ENCODE assay signal across 8 cellular contexts in genomic region chr14:99793213-99794155, GRCh38. TPM values are rescaled to one million over a fixed set of nuclear protein-coding genes. Genes with fewer than 3 reads are reported as not detected.
DNase-seq lines count a peak whose midpoint lies in the region; ATAC-seq, FAIRE-seq and TF ChIP-seq lines count a peak whose summit lies in the region.

A gene with protein sequence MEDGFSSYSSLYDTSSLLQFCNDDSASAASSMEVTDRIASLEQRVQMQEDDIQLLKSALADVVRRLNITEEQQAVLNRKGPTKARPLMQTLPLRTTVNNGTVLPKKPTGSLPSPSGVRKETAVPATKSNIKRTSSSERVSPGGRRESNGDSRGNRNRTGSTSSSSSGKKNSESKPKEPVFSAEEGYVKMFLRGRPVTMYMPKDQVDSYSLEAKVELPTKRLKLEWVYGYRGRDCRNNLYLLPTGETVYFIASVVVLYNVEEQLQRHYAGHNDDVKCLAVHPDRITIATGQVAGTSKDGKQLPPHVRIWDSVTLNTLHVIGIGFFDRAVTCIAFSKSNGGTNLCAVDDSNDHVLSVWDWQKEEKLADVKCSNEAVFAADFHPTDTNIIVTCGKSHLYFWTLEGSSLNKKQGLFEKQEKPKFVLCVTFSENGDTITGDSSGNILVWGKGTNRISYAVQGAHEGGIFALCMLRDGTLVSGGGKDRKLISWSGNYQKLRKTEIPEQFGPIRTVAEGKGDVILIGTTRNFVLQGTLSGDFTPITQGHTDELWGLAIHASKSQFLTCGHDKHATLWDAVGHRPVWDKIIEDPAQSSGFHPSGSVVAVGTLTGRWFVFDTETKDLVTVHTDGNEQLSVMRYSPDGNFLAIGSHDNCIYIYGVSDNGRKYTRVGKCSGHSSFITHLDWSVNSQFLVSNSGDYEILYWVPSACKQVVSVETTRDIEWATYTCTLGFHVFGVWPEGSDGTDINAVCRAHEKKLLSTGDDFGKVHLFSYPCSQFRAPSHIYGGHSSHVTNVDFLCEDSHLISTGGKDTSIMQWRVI (plus strand): TSS chr14:99793413. CDS start chr14:99793477, 64 bp downstream.

- no peaks in the 10 kb centered on the region for H3K9me3 ChIP-seq in A549
- H3K9me3 ChIP-seq in lung (ENCODE audit: control insufficient read depth in 2 of 2, insufficient read depth in 1 of 2, low read length in 1 of 2): no peaks in the 10 kb centered on the region

- POLR2A ChIA-PET in A549 (lab: Yijun Ruan, JAX): interaction anchor here (0.6 to 1.4 kb wide), 6 partner anchors 10 to 64 kb away, joined by 3 to 7 read pairs (median 4); no protein-coding TSS in a partner anchor

- H3K4me3 ChIP-seq in A549 (peak within 1 kb of the TSS; percentile 76), lung (peak within 1 kb of the TSS; percentile 78)

- no peak for FAIRE-seq in A549 (lab: Jason Lieb, UNC)

- TF ChIP-seq POLR2A in A549 (IDR thresholded peaks at IDR 0.05; ENCODE audit: low read length): peak; percentile 58

- H3K4me1 ChIP-seq in A549 (peaks cover 20% of the 10 kb centered on the region), lung (ENCODE audit: control insufficient read depth in 2 of 2, insufficient read depth in 2 of 2, low read length in 2 of 2) (peaks cover 0 to 6% of the 10 kb centered on the region in 2 donors)

- H3K4me2 ChIP-seq in A549: peak within 1 kb of the TSS; percentile 90

- no peak for TF ChIP-seq EP300 in A549 (IDR thresholded peaks at IDR 0.05)

- TF ChIP-seq CTCF in A549 (IDR thresholded peaks at IDR 0.05): peak; percentile 55
- no peak for TF ChIP-seq CTCF in lung (IDR thresholded peaks at IDR 0.05; ENCODE audit: control extremely low read depth, extremely low read depth)

- DNase-seq in A549 (ENCODE audit: low read depth in 1 of 2, low spot score in 1 of 2): peak; percentile 80 to 88
- DNase-seq in NCI-H446 treated with DMSO at 0.1 percent for 48 hours (lab: John Stamatoyannopoulos, UW): peak; percentile 59
- DNase-seq in activated CD8-positive, alpha-beta memory T cell treated with anti-CD3 and anti-CD28 coated beads for 4 hours (ENCODE audit: low read depth in 2 of 2): peak; percentile 15 to 27
- peak; percentile 31 for DNase-seq in effector CD8-positive, alpha-beta T cell (lab: John Stamatoyannopoulos, UW)
- DNase-seq in lung (ENCODE audit: low spot score): peak; percentile 71
- DNase-seq in stimulated activated CD4-positive, alpha-beta T cell treated with anti-CD3 and anti-CD28 coated beads, TNF-alpha, amount 100 ng/mL, for 24 hours (ENCODE audit: low read depth in 3 of 3): peak; percentile 45 to 76 (median 62)

- H3K27me3 ChIP-seq in lung (ENCODE audit: control insufficient read depth, insufficient read depth): no peaks in the 10 kb centered on the region

- no peak for TF ChIP-seq RAD21 in A549 (conservative IDR thresholded peaks at IDR 0.05 in 1 of 2, IDR thresholded peaks at IDR 0.05 in 1 of 2)

- CTCF ChIA-PET in A549 (lab: Yijun Ruan, JAX): interaction anchor here (0.6 to 8.8 kb wide), 22 partner anchors 10 to 264 kb away, joined by 3 to 68 read pairs (median 4); no protein-coding TSS in a partner anchor

- WGBS in A549 (ENCODE audit: missing lambda C conversion rate): 2% methylated on average over 5 of the region's 121 CpGs
- WGBS in lung, 2 donors: 0 to 1% methylated on average over 43 to 121 of the region's 121 CpGs

- H3K36me3 ChIP-seq in lung (ENCODE audit: control insufficient read depth in 2 of 2, insufficient read depth in 2 of 2, low read length in 2 of 2): no peaks in the 10 kb centered on the region

- peak within 1 kb of the TSS; percentile 78 to 98 for H3K27ac ChIP-seq in A549
- H3K27ac ChIP-seq in lung (ENCODE audit: low read depth in 1 of 2, low read length in 1 of 2): peak within 1 kb of the TSS; percentile 72 to 86

- ATAC-seq in A549 (peak; percentile 94 to 95), GM18517 (IDR thresholded peaks at IDR 0.05; ENCODE audit: unreplicated experiment) (peak; percentile 58), HG03064 (IDR thresholded peaks at IDR 0.05; ENCODE audit: low read depth, unreplicated experiment) (peak; percentile 91), lung (ENCODE audit: insufficient read depth, low FRiP score) (peak; percentile 82)

TF ChIP-seq in A549, 52 proteins besides CTCF, POLR2A, EP300 and RAD21 (continues in another document):
- TF ChIP-seq JUN (IDR thresholded peaks at IDR 0.05) (peak in 1 of 2 experiments; percentile 42; a peak in 2 of 5 replicates), CHD4 (IDR thresholded peaks at IDR 0.05; ENCODE audit: borderline replicate concordance) (no peak), BCL3 (IDR thresholded peaks at IDR 0.05) (0 out of 3 replicates have a peak, but pooled peaks have one; percentile 41), MYC (IDR thresholded peaks at IDR 0.05; ENCODE audit: borderline replicate concordance, low read length) (0 out of 2 replicates have a peak, but pooled peaks have one; percentile 26), PHF8 (IDR thresholded peaks at IDR 0.05; ENCODE audit: borderline replicate concordance, low read depth) (peak; percentile 11; the same call in 1 of the 2 replicates), PBX3 (IDR thresholded peaks at IDR 0.05) (no peak), FOSL2 (IDR thresholded peaks at IDR 0.05) (no peak), FOSL2 (CRISPR knock-in tag; IDR thresholded peaks at IDR 0.05) (no peak), SMC3 (IDR thresholded peaks at IDR 0.05) (peak; percentile 33; the same call in 1 of the 3 replicates), ZSCAN20 (CRISPR knock-in tag; IDR thresholded peaks at IDR 0.05) (no peak), KDM1A (IDR thresholded peaks at IDR 0.05; ENCODE audit: low read depth) (no peak), REST (IDR thresholded peaks at IDR 0.05) (no peak), FOXS1 (CRISPR knock-in tag; IDR thresholded peaks at IDR 0.05) (no peak)
- TF ChIP-seq, protein P1, sequence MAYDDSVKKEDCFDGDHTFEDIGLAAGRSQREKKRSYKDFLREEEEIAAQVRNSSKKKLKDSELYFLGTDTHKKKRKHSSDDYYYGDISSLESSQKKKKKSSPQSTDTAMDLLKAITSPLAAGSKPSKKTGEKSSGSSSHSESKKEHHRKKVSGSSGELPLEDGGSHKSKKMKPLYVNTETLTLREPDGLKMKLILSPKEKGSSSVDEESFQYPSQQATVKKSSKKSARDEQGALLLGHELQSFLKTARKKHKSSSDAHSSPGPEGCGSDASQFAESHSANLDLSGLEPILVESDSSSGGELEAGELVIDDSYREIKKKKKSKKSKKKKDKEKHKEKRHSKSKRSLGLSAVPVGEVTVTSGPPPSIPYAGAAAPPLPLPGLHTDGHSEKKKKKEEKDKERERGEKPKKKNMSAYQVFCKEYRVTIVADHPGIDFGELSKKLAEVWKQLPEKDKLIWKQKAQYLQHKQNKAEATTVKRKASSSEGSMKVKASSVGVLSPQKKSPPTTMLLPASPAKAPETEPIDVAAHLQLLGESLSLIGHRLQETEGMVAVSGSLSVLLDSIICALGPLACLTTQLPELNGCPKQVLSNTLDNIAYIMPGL (CRISPR knock-in tag; IDR thresholded peaks at IDR 0.05; ENCODE audit: borderline replicate concordance): no peak

RNA-seq across cellular contexts. Expression of the gene that starts here (rescaled TPM):
- polyA plus RNA-seq in A549 (2011; rRNA removed) (30.8 and 37.7 TPM in 2 replicates), A549 (2017; fragmentation: RNase III; extraction: RNeasy Plus Mini Kit Qiagen cat#74134 plus additional on column Dnase treatment) (29.2 to 30.6 TPM (median 29.7 TPM) in 3 replicates), lung (10 to 100 TPM in 1 of 2 donors, 1 to 10 TPM in 1; 6.7 to 13.8 TPM)
- polyA plus RNA-seq in A549 (2012; cell fraction: cytosol; rRNA removed): 21.3 and 27.9 TPM in 2 replicates
- polyA plus RNA-seq in A549 (2012; cell fraction: nucleus; rRNA removed): 21.1 and 28.4 TPM in 2 replicates
- polyA minus RNA-seq in A549 (2011; rRNA and poly(A)+ RNA removed): 94.4 and 118 TPM in 2 replicates
- total RNA-seq in lung: 10 to 100 TPM; 31.8 to 88.0 TPM

Comparison
In these comparisons a context has a peak if more than half of its experiments do, and no peak if none do; other contexts are left out.
1. Peak in every context shown above with its lines: DNase-seq, ATAC-seq, H3K4me3 ChIP-seq and H3K27ac ChIP-seq.
2. DNase-seq: peak in every context shown above with its lines; median percentile 84 in A549; 71 in lung; 62 in stimulated activated CD4-positive, alpha-beta T cell treated with anti-CD3 and anti-CD28 coated beads, TNF-alpha, amount 100 ng/mL, for 24 hours; 59 in NCI-H446 treated with DMSO at 0.1 percent for 48 hours; 31 in effector CD8-positive, alpha-beta T cell; 21 in activated CD8-positive, alpha-beta memory T cell treated with anti-CD3 and anti-CD28 coated beads for 4 hours.